Comparison of ENCODE assay signal across 18 cellular contexts in the genomic region with DNA sequence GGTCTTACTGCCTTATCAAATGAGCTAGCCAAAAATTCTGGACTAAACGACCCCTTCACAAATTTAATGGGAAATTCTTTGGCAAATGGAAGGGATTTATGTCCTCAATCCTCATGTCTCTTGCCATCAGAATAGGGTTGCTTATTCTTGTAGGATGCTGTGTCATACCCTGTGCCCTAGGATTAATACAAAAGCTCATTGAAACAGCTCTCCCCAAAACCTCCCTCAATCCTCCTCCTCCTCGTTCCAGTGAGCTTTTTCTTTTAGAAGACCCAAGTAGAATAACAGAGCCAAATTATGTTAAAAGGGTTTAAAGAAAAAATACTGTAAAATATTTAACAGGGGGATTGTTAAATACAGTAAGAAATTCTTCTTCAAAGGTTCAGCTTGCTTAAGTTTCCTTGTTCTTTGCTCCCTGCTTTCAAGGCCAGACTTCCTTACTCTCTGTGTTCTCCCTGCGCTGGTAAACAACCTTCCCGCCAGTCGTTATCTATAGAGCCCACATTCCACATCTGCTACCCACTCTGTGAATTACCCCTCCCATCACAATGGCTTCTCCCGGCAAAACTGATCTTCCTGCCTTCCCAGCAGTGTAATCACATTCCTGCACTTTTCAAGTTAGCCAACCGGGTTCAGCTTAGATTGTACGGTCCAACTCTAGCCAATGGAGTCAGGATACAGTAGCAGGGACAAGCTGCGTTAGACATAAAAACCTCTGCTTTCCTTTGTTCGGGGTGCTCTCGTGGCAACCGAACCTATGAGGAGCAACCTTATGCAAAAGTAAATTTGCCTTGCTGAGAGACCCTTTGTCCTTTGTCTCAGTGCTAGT. TPM values are rescaled to one million over a fixed set of nuclear protein-coding genes. Genes with fewer than 3 reads are reported as not detected.
DNase-seq lines count a peak whose midpoint lies in the region; ATAC-seq and TF ChIP-seq lines count a peak whose summit lies in the region.
"Had no signal": no experiment of that assay in that cellular context is flagged by ENCODE, and none has a peak within 500 bp of the region (broad histone marks: within the 10 kb centered on the region; RNA-seq: fewer than 3 reads in every experiment).

No MANE protein-coding gene starts in this region.

- intact Hi-C loops in Caco-2 (cut with micrococcal nuclease; ENCODE audit: unreplicated experiment), result no loop called here
- intact Hi-C loops in gastrocnemius medialis (cut with DNase I; ENCODE audit: low total_unique reads), result no loop called here

- H3K4me1 Mint-ChIP-seq in Caco-2 (ENCODE audit: low read depth, unreplicated experiment), result peaks cover 7% of the 10 kb centered on the region

- TF ChIP-seq CTCF in Caco-2 (IDR thresholded peaks at IDR 0.05; ENCODE audit: insufficient read depth in 1 of 2, low read depth in 1 of 2, low read length in 1 of 2, severe bottlenecking in 1 of 2, unreplicated experiment in 1 of 2) (no peak), right atrium auricular region (IDR thresholded peaks at IDR 0.05) (no peak), omental fat pad (IDR thresholded peaks at IDR 0.05) (no peak), gastrocnemius medialis (IDR thresholded peaks at IDR 0.05 in 4 of 5, conservative IDR thresholded peaks at IDR 0.05 in 1 of 5) (no peak)

- H3K27me3 ChIP-seq in Caco-2 (replicated peaks; ENCODE audit: control insufficient read depth, insufficient read depth, low read length) (no peaks in the 10 kb centered on the region), right atrium auricular region (no peaks in the 10 kb centered on the region), gastrocnemius medialis (no peaks in the 10 kb centered on the region)

- BruUV-seq in Caco-2 (replicated peaks; lab: Mats Ljungman, UMichigan), result no TSS peak

- H3K36me3 ChIP-seq in Caco-2 (ENCODE audit: control insufficient read depth, insufficient read depth, low read length), result no peaks in the 10 kb centered on the region
- no peaks in the 10 kb centered on the region for H3K36me3 ChIP-seq in right atrium auricular region
- no peaks in the 10 kb centered on the region for H3K36me3 ChIP-seq in gastrocnemius medialis
- H3K36me3 ChIP-seq: prostate gland had no signal

- CTCF ChIA-PET in Caco-2 (lab: Charles Lee), result interaction anchor here (0.6 to 0.7 kb wide), 2 partner anchors 32 to 199 kb away, joined by 3 to 4 read pairs; no protein-coding TSS in a partner anchor

- H3K9me3 ChIP-seq in Caco-2, result no peaks in the 10 kb centered on the region
- H3K9me3 ChIP-seq in right atrium auricular region, result no peaks in the 10 kb centered on the region
- no peaks in the 10 kb centered on the region for H3K9me3 ChIP-seq in gastrocnemius medialis
- H3K9me3 ChIP-seq: A549, prostate gland, SK-N-SH had no signal

- H3K27ac Mint-ChIP-seq in Caco-2 (ENCODE audit: unreplicated experiment), result peak overlapping the region; percentile 34

- POLR2A ChIA-PET in Caco-2 (lab: Charles Lee), result interaction anchor here (1.3 kb wide), 1 partner anchor 21 kb away, joined by 4 read pairs; a partner anchor contains a TSS

- no peak for TF ChIP-seq POLR2A in gastrocnemius medialis (IDR thresholded peaks at IDR 0.05)

- no peaks in the 10 kb centered on the region for H3K4me1 ChIP-seq in Caco-2
- peaks cover 0 to 31% of the 10 kb centered on the region in 2 donors for H3K4me1 ChIP-seq in right atrium auricular region
- peaks cover 12 to 20% of the 10 kb centered on the region in 2 donors for H3K4me1 ChIP-seq in gastrocnemius medialis
- H3K4me1 ChIP-seq: A549, prostate gland had no signal

- H3K27me3 Mint-ChIP-seq in Caco-2 (ENCODE audit: insufficient read depth, unreplicated experiment), result no peaks in the 10 kb centered on the region

- H3K4me3 Mint-ChIP-seq in Caco-2 (ENCODE audit: unreplicated experiment), result no peak overlapping the region

- in situ Hi-C loops in gastrocnemius medialis (cut with MboI; ENCODE audit: low sequenced_read_pairs in 4 of 4), result no loop called here

- H3K4me3 ChIP-seq in Caco-2 (ENCODE audit: low read depth, low read length), result no peak overlapping the region
- H3K4me3 ChIP-seq in right atrium auricular region, result no peak overlapping the region
- no peak overlapping the region for H3K4me3 ChIP-seq in gastrocnemius medialis
- H3K4me3 ChIP-seq: A549, GM12878, prostate gland had no signal

- no peaks in the 10 kb centered on the region for H3K36me3 Mint-ChIP-seq in Caco-2 (ENCODE audit: insufficient read depth, unreplicated experiment)

- DNase-seq in Caco-2, result peak; percentile 39 to 49
- DNase-seq in right atrium auricular region (ENCODE audit: low spot score), result no peak
- DNase-seq in omental fat pad (ENCODE audit: low spot score), result no peak
- DNase-seq in NCI-H2171 treated with DMSO at 0.1 percent for 48 hours (lab: John Stamatoyannopoulos, UW), result no peak
- DNase-seq in gastrocnemius medialis, result no peak
- DNase-seq: activated CD4-positive, CD25-positive, alpha-beta regulatory T cell treated with anti-CD3 and anti-CD28 coated beads, Interleukin-2, amount 50 U/mL, for 72 hours; central memory CD4-positive, alpha-beta T cell; NCI-H146; NCI-H748 treated with DMSO at 0.1 percent for 48 hours; SK-N-SH had no signal

- ATAC-seq in omental fat pad (ENCODE audit: low FRiP score) (peak; percentile 73), HG02678 (IDR thresholded peaks at IDR 0.05; ENCODE audit: unreplicated experiment) (no peak), gastrocnemius medialis (no peak), HG02623 (IDR thresholded peaks at IDR 0.05; ENCODE audit: unreplicated experiment) (no peak)
- ATAC-seq: A549, GM12878 had no signal

- H3K27ac ChIP-seq in cingulate gyrus (ENCODE audit: low read depth, low read length) (peak overlapping the region; percentile 93), right atrium auricular region (peak overlapping the region; percentile 67 to 81), gastrocnemius medialis (no peak overlapping the region)
- H3K27ac ChIP-seq: A549, prostate gland had no signal

- H3K9me3 Mint-ChIP-seq in Caco-2 (ENCODE audit: unreplicated experiment), result no peaks in the 10 kb centered on the region

RNA-seq across cellular contexts. Expression of a gene that starts 9.7 kb away (rescaled TPM):
- total RNA-seq in Caco-2 (2022), result not detected in 2 replicates
- 10 to 100 TPM; 16.1 to 25.4 TPM for total RNA-seq in right atrium auricular region
- 10 to 100 TPM in 1 of 4 donors, 1 to 10 TPM in 3; 3.0 to 11.2 (median 3.4) TPM for total RNA-seq in omental fat pad
- under 1 TPM in 1 of 4 donors, not detected in 3; 0.20 TPM for total RNA-seq in gastrocnemius medialis
- total RNA-seq: GM12878, H4, subcutaneous adipose tissue had no signal

RNA-seq across cellular contexts. Expression of a gene that starts 18.4 kb away (rescaled TPM):
- total RNA-seq in Caco-2 (2022) (0.61 and 1.3 TPM in 2 replicates), right atrium auricular region (1,000 to 10,000 TPM in 1 of 2 donors, 10 to 100 TPM in 1; 52.7 to 1,105 TPM), omental fat pad (1,000 to 10,000 TPM in 2 of 4 donors, 100 to 1,000 TPM in 1, 10 to 100 TPM in 1; 48.9 to 4,795 (median 1,381) TPM), gastrocnemius medialis (100 to 1,000 TPM in 1 of 4 donors, 10 to 100 TPM in 1, 1 to 10 TPM in 1, not detected in 1; 1.5 to 206 (median 63.7) TPM)

RNA-seq across cellular contexts. Expression of a gene that starts 20.7 kb away (rescaled TPM):
- 17.9 and 18.4 TPM in 2 replicates for total RNA-seq in Caco-2 (2022)
- 1 to 10 TPM; 3.9 to 7.0 TPM for total RNA-seq in right atrium auricular region
- 10 to 100 TPM in 3 of 4 donors, 1 to 10 TPM in 1; 8.1 to 16.9 (median 15.1) TPM for total RNA-seq in omental fat pad
- 10 to 100 TPM in 2 of 4 donors, 1 to 10 TPM in 2; 6.0 to 13.7 (median 10.0) TPM for total RNA-seq in gastrocnemius medialis

RNA-seq across cellular contexts. Expression of a gene that starts 20.9 kb away (rescaled TPM):
- 89.1 and 92.1 TPM in 2 replicates for total RNA-seq in Caco-2 (2022)
- total RNA-seq in right atrium auricular region, result 10 to 100 TPM; 34.4 to 41.6 TPM
- total RNA-seq in omental fat pad, result 10 to 100 TPM; 39.8 to 79.5 (median 56.5) TPM
- 10 to 100 TPM; 26.9 to 75.3 (median 53.8) TPM for total RNA-seq in gastrocnemius medialis

Comparison
In these comparisons a context has a peak if more than half of its experiments do, and no peak if none do; other contexts are left out.
1. DNase-seq: peak in Caco-2 (2 of 2); none in right atrium auricular region (single experiment), omental fat pad (single experiment), NCI-H2171 treated with DMSO at 0.1 percent for 48 hours (single experiment) and gastrocnemius medialis (0 of 2).
2. H3K27ac ChIP-seq: peak in cingulate gyrus (single experiment) and right atrium auricular region (2 of 2); none in gastrocnemius medialis (0 of 4).